9 cellular contexts compared by ENCODE assay signal in genomic region chr2:240584486-240585031, GRCh38. TPM values are rescaled to one million over a fixed set of nuclear protein-coding genes. Genes with fewer than 3 reads are reported as not detected.
A peak's percentile ranks its signal among the peaks of the same experiment; 100 is the strongest.
DNase-seq lines count a peak whose midpoint lies in the region; ATAC-seq and TF ChIP-seq lines count a peak whose summit lies in the region.
"Had no signal": no experiment of that assay in that cellular context is flagged by ENCODE, and none has a peak within 500 bp of the region (broad histone marks: within the 10 kb centered on the region; RNA-seq: fewer than 3 reads in every experiment).

No MANE protein-coding gene starts in this region.

- H3K27ac ChIP-seq in brain microvascular endothelial cell = peak overlapping the region; percentile 49
- H3K27ac ChIP-seq: pancreas had no signal

- ATAC-seq in GM18858 (IDR thresholded peaks at IDR 0.05; ENCODE audit: unreplicated experiment) = peak; percentile 60
- ATAC-seq in HG02943 (IDR thresholded peaks at IDR 0.05; ENCODE audit: low read depth, unreplicated experiment) = peak; percentile 51
- ATAC-seq: pancreas had no signal

- no peak overlapping the region for H3K27ac Mint-ChIP-seq in nephron progenitor cell

- H3K27me3 Mint-ChIP-seq in nephron progenitor cell (ENCODE audit: low read depth, poor library complexity) = peaks cover 3% of the 10 kb centered on the region

- H3K4me3 Mint-ChIP-seq in nephron progenitor cell = peak overlapping the region; percentile 99

- H3K27me3 ChIP-seq in brain microvascular endothelial cell (replicated peaks) (no peaks in the 10 kb centered on the region), BE2C (no peaks in the 10 kb centered on the region)
- H3K27me3 ChIP-seq: pancreas had no signal

- H3K4me1 ChIP-seq in BE2C = no peaks in the 10 kb centered on the region

- H3K9me3 ChIP-seq in BE2C = no peaks in the 10 kb centered on the region
- H3K9me3 ChIP-seq: pancreas had no signal

- H3K36me3 Mint-ChIP-seq in nephron progenitor cell (ENCODE audit: low read depth) = peaks cover 39% of the 10 kb centered on the region

- DNase-seq in AML-193 (lab: John Stamatoyannopoulos, UW) (peak; percentile 59 to 61), NCI-H524 (lab: John Stamatoyannopoulos, UW) (peak; percentile 98 to 99), brain microvascular endothelial cell (peak; percentile 82), nephron progenitor cell (no peak), mucosa of gallbladder (ENCODE audit: low spot score) (no peak), BE2C (no peak)

- H3K36me3 ChIP-seq in brain microvascular endothelial cell (replicated peaks) (no peaks in the 10 kb centered on the region), BE2C (no peaks in the 10 kb centered on the region)

- peaks cover 15% of the 10 kb centered on the region for H3K9me3 Mint-ChIP-seq in nephron progenitor cell

- in situ Hi-C loops in brain microvascular endothelial cell (cut with HindIII; ENCODE audit: low pct_ligation_motif_present, low sequenced_read_pairs) = no loop called here

- H3K4me3 ChIP-seq in brain microvascular endothelial cell (ENCODE audit: low read depth, low read length) (no peak overlapping the region), BE2C (ENCODE audit: low read depth, low read length) (no peak overlapping the region)

- TF ChIP-seq CTCF in brain microvascular endothelial cell (IDR thresholded peaks at IDR 0.05; ENCODE audit: low read depth, low read length, missing control alignments) (no peak), nephron progenitor cell (IDR thresholded peaks at IDR 0.05) (no peak), BE2C (IDR thresholded peaks at IDR 0.05; ENCODE audit: low read depth, low read length) (no peak)

- H3K4me1 Mint-ChIP-seq in nephron progenitor cell = peaks cover 45% of the 10 kb centered on the region

RNA-seq across cellular contexts. Expression of gene CAPN10, which starts 2.0 kb away (rescaled TPM):
- 56.1 TPM for total RNA-seq in mucosa of gallbladder
- 80.2 TPM for polyA plus RNA-seq in BE2C (2012; ENCODE audit: insufficient read depth, insufficient read length, low read depth)

RNA-seq across cellular contexts. Expression of gene RNPEPL1, which starts 16.3 kb away (rescaled TPM):
- total RNA-seq in mucosa of gallbladder = 91.8 TPM
- polyA plus RNA-seq in BE2C (2012; ENCODE audit: insufficient read depth, insufficient read length, low read depth) = 44.6 TPM

RNA-seq across cellular contexts. Expression of gene DUSP28, which starts 24.4 kb away (rescaled TPM):
- total RNA-seq in mucosa of gallbladder = 4.0 TPM
- polyA plus RNA-seq in BE2C (2012; ENCODE audit: insufficient read depth, insufficient read length, low read depth) = 14.7 TPM

RNA-seq across cellular contexts. Expression of gene ANKMY1, which starts 26.8 kb away (rescaled TPM):
- total RNA-seq in mucosa of gallbladder = 25.6 TPM
- 4.5 TPM for polyA plus RNA-seq in BE2C (2012; ENCODE audit: insufficient read depth, insufficient read length, low read depth)

RNA-seq across cellular contexts. Expression of gene GPR35, which starts 40.7 kb away (rescaled TPM):
- total RNA-seq in mucosa of gallbladder = 71.2 TPM
- polyA plus RNA-seq in BE2C (2012; ENCODE audit: insufficient read depth, insufficient read length, low read depth) = 0.43 TPM

Comparison
In these comparisons a context has a peak if more than half of its experiments do, and no peak if none do; other contexts are left out.
1. DNase-seq: peak in AML-193 (2 of 2), NCI-H524 (2 of 2) and brain microvascular endothelial cell (single experiment); none in nephron progenitor cell (single experiment), mucosa of gallbladder (single experiment) and BE2C (single experiment).